ENCODE assay signal across 8 cellular contexts in genomic region chr5:35617435-35618296, GRCh38. TPM values are rescaled to one million over a fixed set of nuclear protein-coding genes. Genes with fewer than 3 reads are reported as not detected.
DNase-seq lines count a peak whose midpoint lies in the region; ATAC-seq and TF ChIP-seq lines count a peak whose summit lies in the region.

TSS of gene SPEF2 (plus strand) at chr5:35617863. CDS start at chr5:35617998, 135 bp downstream.

- intact Hi-C loops in ovary (cut with DNase I), result loop anchor here in 3 of 4 donors (5.0 to 10.0 kb wide), 2 partner anchors 307 to 310 kb away; no protein-coding TSS in a partner anchor

- in situ Hi-C loops in KBM-7 (cut with MboI; ENCODE audit: low pct_unique_long_range_greater_than_20kb, low sequenced_read_pairs), result no loop called here

- H3K4me1 Mint-ChIP-seq in CD4-positive, CD25-positive, alpha-beta regulatory T cell, result peaks cover 0 to 19% (median 7%) of the 10 kb centered on the region in 4 donors
- peaks cover 13% of the 10 kb centered on the region for H3K4me1 Mint-ChIP-seq in activated naive CD8-positive, alpha-beta T cell treated with anti-CD3 and anti-CD28 coated beads, Interleukin-2, amount 10 ng/mL, durations not matched to agents 7 days and 5 days

- H3K36me3 ChIP-seq in CD4-positive, CD25-positive, alpha-beta regulatory T cell (ENCODE audit: control insufficient read depth, insufficient read depth, low read length), result no peaks in the 10 kb centered on the region
- H3K36me3 ChIP-seq in cardiac muscle cell (no peaks in the 10 kb centered on the region), ovary (no peaks in the 10 kb centered on the region), thymus (ENCODE audit: control insufficient read depth, insufficient read depth) (no peaks in the 10 kb centered on the region)

- peak within 1 kb of the TSS; percentile 71 to 91 (median 84) for H3K4me3 Mint-ChIP-seq in CD4-positive, CD25-positive, alpha-beta regulatory T cell
- H3K4me3 Mint-ChIP-seq in activated naive CD8-positive, alpha-beta T cell treated with anti-CD3 and anti-CD28 coated beads, Interleukin-2, amount 10 ng/mL, durations not matched to agents 7 days and 5 days, result peak within 1 kb of the TSS; percentile 86

- peaks cover 0 to 2% of the 10 kb centered on the region in 2 experiments for H3K9me3 ChIP-seq in CD4-positive, CD25-positive, alpha-beta regulatory T cell (ENCODE audit: control insufficient read depth in 2 of 2, low read length in 2 of 2)
- no peaks in the 10 kb centered on the region for H3K9me3 ChIP-seq in cardiac muscle cell (ENCODE audit: low read depth)
- H3K9me3 ChIP-seq in ovary, result no peaks in the 10 kb centered on the region
- H3K9me3 ChIP-seq in thymus (ENCODE audit: control insufficient read depth), result no peaks in the 10 kb centered on the region

- TF ChIP-seq CTCF in cardiac muscle cell (IDR thresholded peaks at IDR 0.05; ENCODE audit: low read depth, low read length) (peak; percentile 84), ovary (IDR thresholded peaks at IDR 0.05) (peak; percentile 59 to 78 (median 73))

- WGBS in ovary, 3 donors, result 2 to 3% (median 3%) methylated on average over 54 of the region's 54 CpGs
- 5% methylated on average over 54 of the region's 54 CpGs for WGBS in thymus

- peaks cover 8% of the 10 kb centered on the region for H3K4me1 ChIP-seq in CD4-positive, CD25-positive, alpha-beta regulatory T cell (ENCODE audit: control insufficient read depth, insufficient read depth, low read length, poor library complexity, severe bottlenecking)
- no peaks in the 10 kb centered on the region for H3K4me1 ChIP-seq in cardiac muscle cell (ENCODE audit: low read depth)
- H3K4me1 ChIP-seq in ovary (ENCODE audit: insufficient read depth), result peaks cover 2% of the 10 kb centered on the region
- peaks cover 2% of the 10 kb centered on the region for H3K4me1 ChIP-seq in thymus (ENCODE audit: control insufficient read depth, insufficient read depth, low read length)

- H3K9me3 Mint-ChIP-seq in CD4-positive, CD25-positive, alpha-beta regulatory T cell, result peaks cover 0 to 8% (median 4%) of the 10 kb centered on the region in 7 donors
- H3K9me3 Mint-ChIP-seq in activated naive CD8-positive, alpha-beta T cell treated with anti-CD3 and anti-CD28 coated beads, Interleukin-2, amount 10 ng/mL, durations not matched to agents 7 days and 5 days, result peaks cover 11% of the 10 kb centered on the region

- no peak for TF ChIP-seq EP300 in ovary (IDR thresholded peaks at IDR 0.05)

- H3K27me3 ChIP-seq in CD4-positive, CD25-positive, alpha-beta regulatory T cell (ENCODE audit: control insufficient read depth, insufficient read depth, low read length), result peaks cover 5% of the 10 kb centered on the region
- H3K27me3 ChIP-seq in cardiac muscle cell (peaks cover 24% of the 10 kb centered on the region), ovary (no peaks in the 10 kb centered on the region), thymus (ENCODE audit: control insufficient read depth, insufficient read depth) (no peaks in the 10 kb centered on the region)

- H3K4me3 ChIP-seq in CD4-positive, CD25-positive, alpha-beta regulatory T cell (ENCODE audit: low read depth, low read length), result peak within 1 kb of the TSS; percentile 72
- H3K4me3 ChIP-seq in cardiac muscle cell (peak within 1 kb of the TSS; percentile 82), ovary (peak within 1 kb of the TSS; percentile 78), thymus (ENCODE audit: low read length) (peak within 1 kb of the TSS; percentile 61)

- H3K27me3 Mint-ChIP-seq in CD4-positive, CD25-positive, alpha-beta regulatory T cell, result peaks cover 18% of the 10 kb centered on the region
- no peaks in the 10 kb centered on the region for H3K27me3 Mint-ChIP-seq in activated naive CD8-positive, alpha-beta T cell treated with anti-CD3 and anti-CD28 coated beads, Interleukin-2, amount 10 ng/mL, durations not matched to agents 7 days and 5 days

- H3K27ac Mint-ChIP-seq in CD4-positive, CD25-positive, alpha-beta regulatory T cell, result peak within 1 kb of the TSS; percentile 92 to 94 (median 93)
- peak within 1 kb of the TSS; percentile 95 for H3K27ac Mint-ChIP-seq in activated naive CD8-positive, alpha-beta T cell treated with anti-CD3 and anti-CD28 coated beads, Interleukin-2, amount 10 ng/mL, durations not matched to agents 7 days and 5 days

- H3K36me3 Mint-ChIP-seq in CD4-positive, CD25-positive, alpha-beta regulatory T cell, result no peaks in the 10 kb centered on the region
- peaks cover 7% of the 10 kb centered on the region for H3K36me3 Mint-ChIP-seq in activated naive CD8-positive, alpha-beta T cell treated with anti-CD3 and anti-CD28 coated beads, Interleukin-2, amount 10 ng/mL, durations not matched to agents 7 days and 5 days

- peak; percentile 44 to 80 (median 72) for DNase-seq in CD4-positive, CD25-positive, alpha-beta regulatory T cell
- DNase-seq in KBM-7, result peak; percentile 95
- peak; percentile 86 for DNase-seq in SKM-1 treated with dmso at 0.1 percent for 144 hours (lab: John Stamatoyannopoulos, UW; ENCODE audit: unreplicated experiment)
- peak; percentile 82 for DNase-seq in activated naive CD8-positive, alpha-beta T cell treated with anti-CD3 and anti-CD28 coated beads, Interleukin-2, amount 10 ng/mL, durations not matched to agents 7 days and 5 days
- peak; percentile 92 to 93 for DNase-seq in cardiac muscle cell (ENCODE audit: low read depth in 1 of 2, low spot score in 1 of 2)
- DNase-seq in ovary, result peak; percentile 70 to 87 (median 82)

- POLR2A ChIA-PET in activated naive CD8-positive, alpha-beta T cell treated with anti-CD3 and anti-CD28 coated beads, Interleukin-2, amount 10 ng/mL, durations not matched to agents 7 days and 5 days (lab: Charles Lee), result interaction anchor here (0.9 to 1.3 kb wide), 4 partner anchors 56 to 307 kb away, joined by 3 to 4 read pairs (median 3); no protein-coding TSS in a partner anchor

- ATAC-seq in CD4-positive, CD25-positive, alpha-beta regulatory T cell (ENCODE audit: low read depth in 2 of 2), result peak; percentile 82 to 84
- ATAC-seq in GM21360 (IDR thresholded peaks at IDR 0.05; ENCODE audit: unreplicated experiment), result peak; percentile 97
- ATAC-seq in activated naive CD8-positive, alpha-beta T cell treated with anti-CD3 and anti-CD28 coated beads, Interleukin-2, amount 10 ng/mL, durations not matched to agents 7 days and 5 days (ENCODE audit: low read depth), result peak; percentile 95

- H3K27ac ChIP-seq in CD4-positive, CD25-positive, alpha-beta regulatory T cell (ENCODE audit: insufficient read depth, low read length, poor library complexity, severe bottlenecking), result peak within 1 kb of the TSS; percentile 29
- H3K27ac ChIP-seq in cardiac muscle cell (no peak within 1 kb of the TSS), ovary (no peak within 1 kb of the TSS), thymus (ENCODE audit: low read depth) (no peak within 1 kb of the TSS)

- no peak for TF ChIP-seq POLR2A in ovary (IDR thresholded peaks at IDR 0.05)

RNA-seq across cellular contexts. Expression of gene SPEF2, which starts in this region (rescaled TPM):
- 0.86 TPM for total RNA-seq in CD4-positive, CD25-positive, alpha-beta regulatory T cell
- polyA plus RNA-seq in CD4-positive, CD25-positive, alpha-beta regulatory T cell, result 1 to 10 TPM in 3 of 4 donors, under 1 TPM in 1; 0.75 to 4.4 (median 1.6) TPM
- 10 to 100 TPM; 13.7 to 17.8 TPM for total RNA-seq in activated naive CD8-positive, alpha-beta T cell treated with anti-CD3 and anti-CD28 coated beads, Interleukin-2, amount 10 ng/mL, durations not matched to agents 7 days and 5 days
- total RNA-seq in cardiac muscle cell (2.2 and 5.7 TPM in 2 replicates), ovary (10 to 100 TPM in 2 of 7 donors, 1 to 10 TPM in 5; 4.2 to 31.8 (median 9.0) TPM)
- polyA plus RNA-seq in cardiac muscle cell (3.2 and 4.4 TPM in 2 replicates), ovary (1 to 10 TPM; 4.6 to 9.0 TPM), thymus (8.6 TPM)
